ENCODE assay signal across 9 cellular contexts in genomic region chr7:114554781-114555537, GRCh38.
A peak's percentile ranks its signal among the peaks of the same experiment; 100 is the strongest.
DNase-seq lines count a peak whose midpoint lies in the region; ATAC-seq and TF ChIP-seq lines count a peak whose summit lies in the region.
"Had no signal": no experiment of that assay in that cellular context is flagged by ENCODE, and none has a peak within 500 bp of the region (broad histone marks: within the 10 kb centered on the region; RNA-seq: fewer than 3 reads in every experiment).

No MANE protein-coding gene starts in this region.

- WGBS in neuronal stem cell (ENCODE audit: extremely low coverage in 2 of 2, insufficient read length in 2 of 2, insufficient replicate concordance in 1 of 2), 2 donors: no CpG with 5 or more reads among the region's 6 CpGs

- no peak overlapping the region for H3K23ac ChIP-seq in neuronal stem cell (ENCODE audit: low read depth, low read length, poor library complexity)

- no peak overlapping the region for H3K4me3 ChIP-seq in GM06990 (replicated peaks; ENCODE audit: low read depth, low read length)
- peak overlapping the region; percentile 49 for H3K4me3 ChIP-seq in endocrine pancreas (ENCODE audit: control insufficient read depth, insufficient read depth, low read length)
- H3K4me3 ChIP-seq in neuronal stem cell (ENCODE audit: low read length in 2 of 2): no peak overlapping the region
- H3K4me3 ChIP-seq: thoracic aorta had no signal

- H3K4me1 Mint-ChIP-seq in progenitor cell of endocrine pancreas (ENCODE audit: low read depth) (no peaks in the 10 kb centered on the region), chondrocyte (ENCODE audit: low read depth) (peaks cover 5% of the 10 kb centered on the region)

- H3K36me3 ChIP-seq in GM06990 (ENCODE audit: control insufficient read depth, insufficient read depth, low read length): no peaks in the 10 kb centered on the region
- no peaks in the 10 kb centered on the region for H3K36me3 ChIP-seq in endocrine pancreas (ENCODE audit: control insufficient read depth, insufficient read depth, low read length)
- no peaks in the 10 kb centered on the region for H3K36me3 ChIP-seq in neuronal stem cell (replicated peaks in 1 of 2; ENCODE audit: control insufficient read depth in 2 of 2, insufficient read depth in 2 of 2, low read length in 2 of 2)
- H3K36me3 ChIP-seq: thoracic aorta had no signal

- H2BK12ac ChIP-seq in neuronal stem cell (ENCODE audit: low read length): no peak overlapping the region

- no peak for TF ChIP-seq CTCF in GM06990 (IDR thresholded peaks at IDR 0.05; ENCODE audit: insufficient read depth, low read length, poor library complexity, severe bottlenecking)
- TF ChIP-seq CTCF in progenitor cell of endocrine pancreas (IDR thresholded peaks at IDR 0.05; ENCODE audit: unreplicated experiment): no peak
- TF ChIP-seq CTCF in chondrocyte (IDR thresholded peaks at IDR 0.05): no peak

- no peak overlapping the region for H2BK120ac ChIP-seq in neuronal stem cell (ENCODE audit: low read depth, low read length)

- H3K9me3 ChIP-seq in endocrine pancreas (ENCODE audit: control insufficient read depth, low read length) (no peaks in the 10 kb centered on the region), neuronal stem cell (replicated peaks in 1 of 2; ENCODE audit: control insufficient read depth in 2 of 2, insufficient read depth in 1 of 2, low read depth in 1 of 2, low read length in 2 of 2) (no peaks in the 10 kb centered on the region)
- H3K9me3 ChIP-seq: thoracic aorta had no signal

- H3K27ac Mint-ChIP-seq in progenitor cell of endocrine pancreas: no peak overlapping the region
- no peak overlapping the region for H3K27ac Mint-ChIP-seq in chondrocyte (ENCODE audit: unreplicated experiment)

- H2BK5ac ChIP-seq in neuronal stem cell (ENCODE audit: low read length): no peak overlapping the region

- H3K9me3 Mint-ChIP-seq in progenitor cell of endocrine pancreas (ENCODE audit: low read depth) (peaks cover 3% of the 10 kb centered on the region), chondrocyte (ENCODE audit: low read depth) (no peaks in the 10 kb centered on the region)

- H3K36me3 Mint-ChIP-seq in progenitor cell of endocrine pancreas (ENCODE audit: insufficient read depth): peaks cover 1% of the 10 kb centered on the region
- H3K36me3 Mint-ChIP-seq in chondrocyte (ENCODE audit: low read depth): no peaks in the 10 kb centered on the region

- no peak overlapping the region for H3K9ac ChIP-seq in endocrine pancreas (ENCODE audit: control insufficient read depth, insufficient read depth, low read length)
- no peak overlapping the region for H3K9ac ChIP-seq in neuronal stem cell (ENCODE audit: low read depth, low read length, poor library complexity)

- H3K18ac ChIP-seq in neuronal stem cell (ENCODE audit: low read length): no peak overlapping the region

- H3K4me3 Mint-ChIP-seq in progenitor cell of endocrine pancreas (ENCODE audit: low read depth): no peak overlapping the region
- no peak overlapping the region for H3K4me3 Mint-ChIP-seq in chondrocyte (ENCODE audit: unreplicated experiment)

- no peak overlapping the region for H3K4ac ChIP-seq in neuronal stem cell (ENCODE audit: low read length)

- no peak overlapping the region for H4K8ac ChIP-seq in neuronal stem cell (ENCODE audit: low read depth, low read length)

- no peaks in the 10 kb centered on the region for H3K4me1 ChIP-seq in endocrine pancreas (ENCODE audit: control insufficient read depth, insufficient read depth, low read length)
- H3K4me1 ChIP-seq in neuronal stem cell (ENCODE audit: control insufficient read depth in 2 of 2, insufficient read depth in 1 of 2, low read depth in 1 of 2, low read length in 2 of 2): no peaks in the 10 kb centered on the region

- no peaks in the 10 kb centered on the region for H3K27me3 Mint-ChIP-seq in progenitor cell of endocrine pancreas
- no peaks in the 10 kb centered on the region for H3K27me3 Mint-ChIP-seq in chondrocyte (ENCODE audit: low read depth)

- in situ Hi-C loops in KBM-7 (cut with MboI; ENCODE audit: low pct_unique_long_range_greater_than_20kb, low sequenced_read_pairs): no loop called here

- H4K91ac ChIP-seq in neuronal stem cell (ENCODE audit: low read depth, low read length, poor library complexity): no peak overlapping the region

- no peak overlapping the region for H2BK15ac ChIP-seq in neuronal stem cell (ENCODE audit: low read length)

- H2AK5ac ChIP-seq in neuronal stem cell (ENCODE audit: low read depth, low read length): no peak overlapping the region

- H3K27ac ChIP-seq in neuronal stem cell (replicated peaks; ENCODE audit: low read length): no peak overlapping the region
- H3K27ac ChIP-seq: thoracic aorta had no signal

- H3K14ac ChIP-seq in neuronal stem cell (ENCODE audit: low read length): no peak overlapping the region

- ATAC-seq in GM21619 (IDR thresholded peaks at IDR 0.05; ENCODE audit: unreplicated experiment): peak; percentile 85

- H3K79me1 ChIP-seq in neuronal stem cell (ENCODE audit: low read depth, low read length): no peaks in the 10 kb centered on the region

- peak; percentile 70 for DNase-seq in GM06990 (ENCODE audit: extremely low read depth, insufficient read length)
- DNase-seq in KBM-7: peak; percentile 75
- no peak for DNase-seq in neuronal stem cell (ENCODE audit: low spot score)
- DNase-seq in NCI-H187 treated with DMSO at 0.1 percent for 48 hours (lab: John Stamatoyannopoulos, UW): no peak
- DNase-seq in progenitor cell of endocrine pancreas (ENCODE audit: low spot score, unreplicated experiment): no peak
- DNase-seq in chondrocyte (ENCODE audit: low spot score): no peak

- H3K27me3 ChIP-seq in GM06990 (replicated peaks; ENCODE audit: control insufficient read depth, insufficient read depth, low read length): no peaks in the 10 kb centered on the region
- H3K27me3 ChIP-seq in endocrine pancreas (ENCODE audit: control insufficient read depth, insufficient read depth, low read length): no peaks in the 10 kb centered on the region
- no peaks in the 10 kb centered on the region for H3K27me3 ChIP-seq in neuronal stem cell (ENCODE audit: control insufficient read depth in 3 of 3, insufficient read depth in 3 of 3, low read depth in 1 of 3, low read length in 3 of 3)

- H2AFZ ChIP-seq in neuronal stem cell (ENCODE audit: low read length): no peak overlapping the region

- no peak overlapping the region for H3K4me2 ChIP-seq in neuronal stem cell (ENCODE audit: insufficient read depth, low read length, poor library complexity, severe bottlenecking)

Comparison
In these comparisons a context has a peak if more than half of its experiments do, and no peak if none do; other contexts are left out.
1. DNase-seq: peak in GM06990 (single experiment) and KBM-7 (single experiment); none in neuronal stem cell (single experiment), NCI-H187 treated with DMSO at 0.1 percent for 48 hours (single experiment), progenitor cell of endocrine pancreas (single experiment) and chondrocyte (single experiment).